ENCODE assay signal across 25 cellular contexts in the genomic region with DNA sequence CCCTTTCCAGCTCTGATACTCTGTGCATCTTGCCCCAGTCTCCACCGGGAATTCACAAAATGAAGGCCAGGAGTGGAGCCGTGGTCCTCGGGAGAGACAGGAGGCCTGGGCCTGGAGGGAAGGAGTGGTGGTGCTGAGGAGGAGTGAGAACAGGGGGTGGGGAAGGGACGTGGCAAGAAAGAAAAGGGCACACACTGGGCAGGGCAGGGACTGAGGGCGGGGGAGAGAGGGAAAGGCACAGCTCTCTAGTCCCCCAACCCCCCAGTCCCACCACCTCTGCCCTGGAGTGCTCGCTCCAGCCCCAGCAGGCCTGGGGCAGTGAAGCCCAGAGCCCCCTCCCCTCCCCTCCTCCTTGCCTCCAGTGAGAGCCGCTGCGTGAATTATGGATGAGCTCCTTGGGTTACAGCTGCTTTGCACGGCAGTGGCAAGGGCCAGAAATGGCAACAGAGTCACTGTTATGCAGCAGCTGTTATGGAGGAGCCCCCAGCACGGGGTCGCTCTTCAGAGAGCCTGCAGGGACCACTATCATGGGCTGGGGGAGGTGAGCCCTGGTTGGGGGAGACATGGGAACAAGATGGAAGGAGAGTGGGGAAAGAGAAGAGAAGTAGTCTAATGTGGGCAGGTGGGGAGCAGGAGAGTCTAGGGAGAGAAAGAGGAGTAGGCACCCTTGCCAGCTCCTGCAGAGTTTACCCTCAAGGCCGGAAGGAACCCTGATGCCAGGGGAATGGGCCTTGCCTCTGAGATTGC. TPM values are rescaled to one million over a fixed set of nuclear protein-coding genes. Genes with fewer than 3 reads are reported as not detected.
DNase-seq lines count a peak whose midpoint lies in the region; ATAC-seq and TF ChIP-seq lines count a peak whose summit lies in the region.
"Had no signal": no experiment of that assay in that cellular context is flagged by ENCODE, and none has a peak within 500 bp of the region (broad histone marks: within the 10 kb centered on the region; RNA-seq: fewer than 3 reads in every experiment).

No MANE protein-coding gene starts in this region.

- no peak for TF ChIP-seq CTCF in endodermal cell (conservative IDR thresholded peaks at IDR 0.05)

- no peaks in the 10 kb centered on the region for H3K36me3 Mint-ChIP-seq in endodermal cell (ENCODE audit: low read depth)
- H3K36me3 Mint-ChIP-seq: natural killer cell treated with Interleukin-12 subunit alpha and Interleukin-12 subunit beta and Interleukin-15 and Interleukin-18, amount 100 ng/mL, for 72 hours had no signal

- DNase-seq in COLO668 (lab: John Stamatoyannopoulos, UW; ENCODE audit: unreplicated experiment) (peak; percentile 24), endodermal cell (no peak), NCI-H748 treated with DMSO at 0.1 percent for 48 hours (lab: John Stamatoyannopoulos, UW) (no peak), SW 1271 (lab: John Stamatoyannopoulos, UW) (no peak), DMS53 treated with DMSO at 0.1 percent for 48 hours (lab: John Stamatoyannopoulos, UW; ENCODE audit: unreplicated experiment) (no peak)
- DNase-seq: activated B cell treated with CpG ODN at 0.5 μM for 24 hours; activated CD4-positive, alpha-beta T cell treated with anti-CD3 and anti-CD28 coated beads, Interleukin-2, amount 50 U/mL, for 4 hours; activated gamma-delta T cell; CD8-positive, alpha-beta memory T cell; DMS79 treated with DMSO at 0.1 percent for 48 hours; left colon; NCI-H1105; NCI-H2029 treated with DMSO at 0.1 percent for 48 hours; NCI-H510A treated with DMSO at 0.1 percent for 48 hours; small intestine; stimulated activated CD4-positive, alpha-beta T cell treated with anti-CD3 and anti-CD28 coated beads, Interleukin-2, amount 100 ng/mL, for 24 hours; stimulated activated naive CD4-positive, alpha-beta T cell; T-helper 9 cell had no signal

- no peak overlapping the region for H3K4me3 Mint-ChIP-seq in endodermal cell
- H3K4me3 Mint-ChIP-seq: activated B cell treated with CpG ODN at 0.5 μM for 24 hours; natural killer cell treated with Interleukin-12 subunit alpha and Interleukin-12 subunit beta and Interleukin-15 and Interleukin-18, amount 100 ng/mL, for 72 hours had no signal

- H3K4me1 ChIP-seq in HUES48 (ENCODE audit: control insufficient read depth, insufficient read depth, low read length) (peaks cover 38% of the 10 kb centered on the region), endodermal cell (ENCODE audit: control insufficient read depth, insufficient read depth, low read length) (peaks cover 3% of the 10 kb centered on the region), neuron (ENCODE audit: insufficient read depth, low read length) (peaks cover 36% of the 10 kb centered on the region)

- peaks cover 20% of the 10 kb centered on the region for H3K4me1 Mint-ChIP-seq in endodermal cell

- H3K27ac ChIP-seq in HUES48 (ENCODE audit: low read depth, low read length) = peak overlapping the region; percentile 11
- H3K27ac ChIP-seq in endodermal cell (ENCODE audit: low read depth, low read length) = peak overlapping the region; percentile 63
- H3K27ac ChIP-seq: thoracic aorta had no signal

- H3K9ac ChIP-seq in HUES48 (ENCODE audit: low read depth, low read length) (no peak overlapping the region), endodermal cell (ENCODE audit: extremely low read depth, low read length, poor library complexity, severe bottlenecking) (no peak overlapping the region)

- ATAC-seq in HG03442 (IDR thresholded peaks at IDR 0.05; ENCODE audit: unreplicated experiment) = no peak
- ATAC-seq: left colon; natural killer cell treated with Interleukin-12 subunit alpha and Interleukin-12 subunit beta and Interleukin-15 and Interleukin-18, amount 100 ng/mL, for 72 hours had no signal

- H3K36me3 ChIP-seq in HUES48 (ENCODE audit: control insufficient read depth, insufficient read depth, low read length) = 0 out of 2 replicates have a peak, but pooled peaks cover 1% of the 10 kb centered on the region
- no peaks in the 10 kb centered on the region for H3K36me3 ChIP-seq in endodermal cell (ENCODE audit: control insufficient read depth, insufficient read depth, low read length)
- peaks cover 6% of the 10 kb centered on the region for H3K36me3 ChIP-seq in neuron (ENCODE audit: insufficient read depth, low read length)
- H3K36me3 ChIP-seq: thoracic aorta had no signal

- H3K9me3 Mint-ChIP-seq in endodermal cell = no peaks in the 10 kb centered on the region
- H3K9me3 Mint-ChIP-seq: activated B cell treated with CpG ODN at 0.5 μM for 24 hours; CD8-positive, alpha-beta memory T cell; natural killer cell treated with Interleukin-12 subunit alpha and Interleukin-12 subunit beta and Interleukin-15 and Interleukin-18, amount 100 ng/mL, for 72 hours had no signal

- H3K4me3 ChIP-seq in HUES48 (ENCODE audit: low read depth, low read length) = no peak overlapping the region; the same call in 1 of the 2 replicates
- no peak overlapping the region for H3K4me3 ChIP-seq in endodermal cell (ENCODE audit: low read length)
- peak overlapping the region; percentile 15 for H3K4me3 ChIP-seq in neuron (ENCODE audit: low read length)
- H3K4me3 ChIP-seq: thoracic aorta had no signal

- H2AFZ ChIP-seq in neuron (ENCODE audit: low read depth, low read length) = no peak overlapping the region

- H3K9me3 ChIP-seq in HUES48 (ENCODE audit: control insufficient read depth, insufficient read depth, low read length) (no peaks in the 10 kb centered on the region), endodermal cell (ENCODE audit: control insufficient read depth, low read length) (no peaks in the 10 kb centered on the region), neuron (ENCODE audit: low read length) (no peaks in the 10 kb centered on the region)
- H3K9me3 ChIP-seq: thoracic aorta had no signal

- H3K27me3 Mint-ChIP-seq in endodermal cell (ENCODE audit: insufficient read depth) = peaks cover 92% of the 10 kb centered on the region

- no peak overlapping the region for H3K27ac Mint-ChIP-seq in endodermal cell
- H3K27ac Mint-ChIP-seq: activated B cell treated with CpG ODN at 0.5 μM for 24 hours; natural killer cell treated with Interleukin-12 subunit alpha and Interleukin-12 subunit beta and Interleukin-15 and Interleukin-18, amount 100 ng/mL, for 72 hours; progenitor cell of endocrine pancreas had no signal

- peaks cover 47% of the 10 kb centered on the region for H3K27me3 ChIP-seq in HUES48 (ENCODE audit: control insufficient read depth, insufficient read depth, low read length)
- peaks cover 96% of the 10 kb centered on the region for H3K27me3 ChIP-seq in endodermal cell (ENCODE audit: control insufficient read depth, insufficient read depth, low read length, poor library complexity, severe bottlenecking)
- peaks cover 12% of the 10 kb centered on the region for H3K27me3 ChIP-seq in neuron (ENCODE audit: insufficient read depth, low read length)

- 36 to 47% methylated on average over 5 to 12 of the region's 12 CpGs for WGBS in endodermal cell (ENCODE audit: insufficient coverage in 1 of 2, insufficient read length in 1 of 2), 2 experiments

RNA-seq across cellular contexts. Expression of gene RTN4RL2, which starts 3.4 kb away (rescaled TPM):
- total RNA-seq in endodermal cell = 1 to 10 TPM in 1 of 2 donors, under 1 TPM in 1; 0.97 to 1.5 TPM
- polyA plus RNA-seq in endodermal cell (2013, experiment 1 of 2) = 13.5 TPM
- polyA plus RNA-seq in endodermal cell (2013, experiment 2 of 2) = 14.4 TPM
- total RNA-seq: bronchial epithelial cell; natural killer cell treated with Interleukin-12 subunit alpha and Interleukin-12 subunit beta and Interleukin-15 and Interleukin-18, amount 100 ng/mL, for 72 hours had no signal

RNA-seq across cellular contexts. Expression of gene SLC43A3, which starts 36.8 kb away (rescaled TPM):
- 10 to 100 TPM; 10.6 to 13.8 TPM for total RNA-seq in endodermal cell
- polyA plus RNA-seq in endodermal cell (2013, experiment 1 of 2) = 14.6 TPM
- polyA plus RNA-seq in endodermal cell (2013, experiment 2 of 2) = 14.1 TPM

RNA-seq across cellular contexts. Expression of gene SLC43A1, which starts 51.7 kb away (rescaled TPM):
- 1 to 10 TPM; 8.4 to 9.1 TPM for total RNA-seq in endodermal cell
- polyA plus RNA-seq in endodermal cell (2013, experiment 1 of 2) = 4.0 TPM
- polyA plus RNA-seq in endodermal cell (2013, experiment 2 of 2) = 2.1 TPM
